In the genomic region with DNA sequence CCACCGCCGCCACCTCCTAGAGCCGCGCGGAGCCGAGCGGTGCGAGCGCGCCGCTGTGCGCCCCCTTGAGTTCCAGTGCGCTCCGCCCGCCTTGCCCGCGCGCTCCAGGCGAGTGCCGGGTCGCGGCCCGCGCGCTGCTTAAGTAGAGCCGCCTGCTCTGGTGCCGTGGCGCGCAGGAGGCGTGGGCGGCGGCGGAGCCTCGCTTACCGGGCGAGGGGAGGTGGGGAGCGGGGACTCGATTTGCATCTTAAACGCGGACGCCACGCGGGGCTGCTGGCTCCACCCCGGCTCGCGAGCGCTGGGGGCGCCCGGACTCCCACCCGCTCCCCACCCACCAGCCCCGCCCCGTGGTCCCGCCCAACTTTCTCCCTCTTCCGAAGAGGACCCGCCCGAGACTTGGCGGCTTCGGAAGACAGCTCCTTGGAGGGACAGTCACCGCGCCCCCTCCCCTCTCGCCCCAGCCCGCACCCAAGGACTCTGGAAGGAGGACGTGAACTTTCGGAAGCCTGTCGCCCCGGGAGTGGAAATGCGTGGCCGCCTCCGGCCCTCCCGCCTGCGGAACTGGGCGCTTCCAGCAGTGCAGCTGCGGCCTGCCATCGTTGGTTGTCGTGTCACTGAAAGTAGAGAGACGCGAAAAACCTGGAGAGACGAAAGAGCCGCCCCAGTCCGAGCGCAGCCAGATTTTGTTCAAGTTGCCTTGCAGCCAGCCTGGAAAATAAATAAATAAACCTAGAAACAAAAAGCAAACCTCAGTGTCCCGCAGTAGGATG, we compare ENCODE assay signal across 8 cellular contexts. TPM values are rescaled to one million over a fixed set of nuclear protein-coding genes. Genes with fewer than 3 reads are reported as not detected.
DNase-seq lines count a peak whose midpoint lies in the region; ATAC-seq and TF ChIP-seq lines count a peak whose summit lies in the region.

Gene KCTD12, minus strand, starts transcription at position 114 of the 770 bp plus-strand sequence. CDS start 257 bp downstream, outside the sequence.

- no TSS peak for BruUV-seq in Caco-2 (replicated peaks; lab: Mats Ljungman, UMichigan)

- H3K4me1 ChIP-seq in Caco-2, result 0 out of 2 replicates have a peak, but pooled peaks cover 15% of the 10 kb centered on the region
- peaks cover 59% of the 10 kb centered on the region for H3K4me1 ChIP-seq in RWPE2 (ENCODE audit: insufficient read depth, poor library complexity, severe bottlenecking)
- peaks cover 28% of the 10 kb centered on the region for H3K4me1 ChIP-seq in foreskin keratinocyte
- H3K4me1 ChIP-seq in neuron (ENCODE audit: insufficient read depth, low read length), result peaks cover 4% of the 10 kb centered on the region
- H3K4me1 ChIP-seq in stomach smooth muscle (ENCODE audit: control insufficient read depth, insufficient read depth, low read length), result peaks cover 17% of the 10 kb centered on the region

- H3K9me3 ChIP-seq in Caco-2 (no peaks in the 10 kb centered on the region), RWPE2 (ENCODE audit: severe bottlenecking) (no peaks in the 10 kb centered on the region), neuron (ENCODE audit: low read length) (no peaks in the 10 kb centered on the region), stomach smooth muscle (ENCODE audit: control insufficient read depth in 2 of 2, low read length in 2 of 2) (no peaks in the 10 kb centered on the region)

- H3K4me1 Mint-ChIP-seq in Caco-2 (ENCODE audit: low read depth, unreplicated experiment), result peaks cover 14% of the 10 kb centered on the region

- DNase-seq in Caco-2 (peak; percentile 63 to 82), HT-29 (ENCODE audit: low spot score) (peak; percentile 67), RWPE2 (ENCODE audit: low spot score) (peak; percentile 79), foreskin keratinocyte (peak in 1 of 2 donors; percentile 72)
- DNase-seq in activated gamma-delta T cell treated with anti-CD3 and anti-CD28 coated beads, Interleukin-2, amount 50 U/mL, for 16 hours (ENCODE audit: low read depth), result peak; percentile 36

- H3K27me3 ChIP-seq in Caco-2 (replicated peaks; ENCODE audit: control insufficient read depth, insufficient read depth, low read length), result no peaks in the 10 kb centered on the region; the same call in 1 of the 2 replicates
- H3K27me3 ChIP-seq in RWPE2 (ENCODE audit: insufficient read depth, poor library complexity, severe bottlenecking), result no peaks in the 10 kb centered on the region
- H3K27me3 ChIP-seq in foreskin keratinocyte, result no peaks in the 10 kb centered on the region
- H3K27me3 ChIP-seq in neuron (ENCODE audit: insufficient read depth, low read length), result peaks cover 44% of the 10 kb centered on the region
- H3K27me3 ChIP-seq in stomach smooth muscle (ENCODE audit: control insufficient read depth in 1 of 2, insufficient read depth in 2 of 2, low read length in 2 of 2), result peaks cover 0 to 4% of the 10 kb centered on the region in 2 donors

- H2AFZ ChIP-seq in neuron (ENCODE audit: low read depth, low read length), result peak within 1 kb of the TSS; percentile 99

- H3K36me3 Mint-ChIP-seq in Caco-2 (ENCODE audit: insufficient read depth, unreplicated experiment), result peaks cover 13% of the 10 kb centered on the region

- H3K9me3 Mint-ChIP-seq in Caco-2 (ENCODE audit: unreplicated experiment), result no peaks in the 10 kb centered on the region

- peak within 1 kb of the TSS; percentile 35 for H3K27ac Mint-ChIP-seq in Caco-2 (ENCODE audit: unreplicated experiment)

- TF ChIP-seq CTCF in Caco-2 (IDR thresholded peaks at IDR 0.05; ENCODE audit: insufficient read depth in 1 of 2, low read depth in 1 of 2, low read length in 1 of 2, severe bottlenecking in 1 of 2, unreplicated experiment in 1 of 2) (peak in 1 of 2 experiments; percentile 30), RWPE2 (IDR thresholded peaks at IDR 0.05; ENCODE audit: poor library complexity, severe bottlenecking) (peak; percentile 12), foreskin keratinocyte (conservative IDR thresholded peaks at IDR 0.05) (peak; percentile 53)

- H3K9ac ChIP-seq in stomach smooth muscle (ENCODE audit: low read length in 2 of 2), result peak within 1 kb of the TSS; percentile 56 to 69

- H3K36me3 ChIP-seq in Caco-2 (ENCODE audit: control insufficient read depth, insufficient read depth, low read length) (no peaks in the 10 kb centered on the region), RWPE2 (ENCODE audit: low read depth) (peaks cover 4% of the 10 kb centered on the region; the same call in 1 of the 2 replicates), neuron (ENCODE audit: insufficient read depth, low read length) (no peaks in the 10 kb centered on the region), stomach smooth muscle (ENCODE audit: control insufficient read depth in 2 of 2, insufficient read depth in 2 of 2, low read length in 2 of 2) (no peaks in the 10 kb centered on the region)

- H3K4me3 Mint-ChIP-seq in Caco-2 (ENCODE audit: unreplicated experiment), result peak within 1 kb of the TSS; percentile 79

- ATAC-seq in GM19467 (IDR thresholded peaks at IDR 0.05; ENCODE audit: unreplicated experiment) (peak; percentile 61), RWPE2 (ENCODE audit: low read depth) (peak; percentile 50), foreskin keratinocyte (peak; percentile 59)

- H3K4me3 ChIP-seq in Caco-2 (ENCODE audit: low read depth, low read length) (peak within 1 kb of the TSS; percentile 56), RWPE2 (ENCODE audit: severe bottlenecking) (peak within 1 kb of the TSS; percentile 53), neuron (ENCODE audit: low read length) (peak within 1 kb of the TSS; percentile 61), stomach smooth muscle (ENCODE audit: low read length in 2 of 2) (peak within 1 kb of the TSS; percentile 75 to 84)

- POLR2A ChIA-PET in Caco-2 (lab: Charles Lee), result no interaction called here

- peaks cover 30% of the 10 kb centered on the region for H3K27me3 Mint-ChIP-seq in Caco-2 (ENCODE audit: insufficient read depth, unreplicated experiment)

- peak within 1 kb of the TSS; percentile 94 for H3K27ac ChIP-seq in RWPE2 (ENCODE audit: poor library complexity, severe bottlenecking)
- H3K27ac ChIP-seq in foreskin keratinocyte, result no peak within 1 kb of the TSS
- peak within 1 kb of the TSS; percentile 64 for H3K27ac ChIP-seq in stomach smooth muscle (ENCODE audit: low read length)

- CTCF ChIA-PET in Caco-2 (lab: Charles Lee), result no interaction called here

- intact Hi-C loops in Caco-2 (cut with micrococcal nuclease; ENCODE audit: unreplicated experiment), result loop anchor here (5.0 kb wide), 3 partner anchors 219 to 1199 kb away; no protein-coding TSS in a partner anchor

RNA-seq across cellular contexts. Expression of gene KCTD12, which starts in this region (rescaled TPM):
- total RNA-seq in Caco-2 (2022) (1.8 and 3.2 TPM in 2 replicates), foreskin keratinocyte (24.4 and 45.8 TPM in 2 replicates)
- total RNA-seq in HT-29 (2014; rRNA removed; shearing (Covaris generic)), result 6.4 and 7.4 TPM in 2 replicates
- polyA plus RNA-seq in foreskin keratinocyte, result 6.5 and 14.2 TPM in 2 replicates
